10 cellular contexts compared by ENCODE assay signal in genomic region chr3:46936733-46937250, GRCh38. TPM values are rescaled to one million over a fixed set of nuclear protein-coding genes. Genes with fewer than 3 reads are reported as not detected.
A peak's percentile ranks its signal among the peaks of the same experiment; 100 is the strongest.
DNase-seq lines count a peak whose midpoint lies in the region; ATAC-seq, FAIRE-seq and TF ChIP-seq lines count a peak whose summit lies in the region.
"Had no signal": no experiment of that assay in that cellular context is flagged by ENCODE, and none has a peak within 500 bp of the region (broad histone marks: within the 10 kb centered on the region; RNA-seq: fewer than 3 reads in every experiment).

No MANE protein-coding gene starts in this region.

- intact Hi-C loops in kidney (cut with DNase I) = no loop called here
- intact Hi-C loops in head of caudate nucleus (cut with DNase I) = no loop called here

- 0 out of 2 replicates have a peak, but pooled peaks cover 3% of the 10 kb centered on the region for H4K20me1 ChIP-seq in GM23248 (ENCODE audit: insufficient read depth)

- no peak for FAIRE-seq in kidney (lab: Jason Lieb, UNC)

- POLR2A ChIA-PET in WTC11 (lab: Charles Lee) = no interaction called here
- POLR2A ChIA-PET in activated CD4-positive, alpha-beta T cell treated with anti-CD3 and anti-CD28 coated beads, Interleukin-2, amount 10 ng/mL, durations not matched to agents 7 days and 5 days (lab: Charles Lee) = no interaction called here

- H3F3A ChIP-seq in GM23248 (ENCODE audit: insufficient read depth) = peaks cover 30% of the 10 kb centered on the region

- peak overlapping the region; percentile 70 for H3K27ac Mint-ChIP-seq in WTC11
- no peak overlapping the region for H3K27ac Mint-ChIP-seq in activated CD4-positive, alpha-beta T cell treated with anti-CD3 and anti-CD28 coated beads, Interleukin-2, amount 10 ng/mL, durations not matched to agents 7 days and 5 days

- CTCF ChIA-PET in WTC11 (lab: Charles Lee) = interaction anchor here (1.8 to 4.1 kb wide), 4 partner anchors 10 to 62 kb away, joined by 5 to 39 read pairs (median 15); no protein-coding TSS in a partner anchor
- CTCF ChIA-PET in activated CD4-positive, alpha-beta T cell treated with anti-CD3 and anti-CD28 coated beads, Interleukin-2, amount 10 ng/mL, durations not matched to agents 7 days and 5 days (lab: Charles Lee) = interaction anchor here (0.8 kb wide), 1 partner anchor 10 kb away, joined by 3 read pairs; no protein-coding TSS in a partner anchor

- H3K4me3 ChIP-seq in GM23248 = no peak overlapping the region
- H3K4me3 ChIP-seq in kidney (ENCODE audit: low read length in 2 of 2) = no peak overlapping the region

- DNase-seq in GM23248 (peak; percentile 78), WTC11 (ENCODE audit: low spot score) (no peak), kidney (peak; percentile 61), stromal cell of bone marrow (ENCODE audit: low read depth) (peak; percentile 21), HuH-7.5 (ENCODE audit: low spot score) (no peak), head of caudate nucleus (no peak)
- DNase-seq in activated CD4-positive, alpha-beta T cell treated with anti-CD3 and anti-CD28 coated beads, Interleukin-2, amount 10 ng/mL, durations not matched to agents 7 days and 5 days = no peak
- DNase-seq: activated CD4-positive, alpha-beta T cell treated with anti-CD3 and anti-CD28 coated beads for 1 hour; foreskin melanocyte; naive thymus-derived CD4-positive, alpha-beta T cell had no signal

- peaks cover 17% of the 10 kb centered on the region for H3K36me3 Mint-ChIP-seq in WTC11
- peaks cover 28% of the 10 kb centered on the region for H3K36me3 Mint-ChIP-seq in activated CD4-positive, alpha-beta T cell treated with anti-CD3 and anti-CD28 coated beads, Interleukin-2, amount 10 ng/mL, durations not matched to agents 7 days and 5 days (ENCODE audit: low read depth)

- ATAC-seq in WTC11 = no peak

- peaks cover 83% of the 10 kb centered on the region for H3K79me2 ChIP-seq in GM23248 (ENCODE audit: insufficient read depth)

- no peaks in the 10 kb centered on the region for H3K9me2 ChIP-seq in GM23248 (ENCODE audit: insufficient read depth)

- peak overlapping the region; percentile 30 for H3K4me2 ChIP-seq in GM23248 (ENCODE audit: unreplicated experiment)

- WGBS in GM23248 (ENCODE audit: low coverage in 1 of 2, low lambda C conversion rate in 2 of 2, missing lambda C conversion rate in 2 of 2), 2 experiments = 50% methylated on average over 5 of the region's 5 CpGs

- peak overlapping the region; percentile 38 for H3K9ac ChIP-seq in GM23248
- peak overlapping the region in 1 of 2 donors; percentile 8 for H3K9ac ChIP-seq in kidney (ENCODE audit: low read length in 2 of 2)

- TF ChIP-seq CTCF in WTC11 (IDR thresholded peaks at IDR 0.05) (no peak), kidney (IDR thresholded peaks at IDR 0.05; ENCODE audit: borderline replicate concordance, extremely low read depth, insufficient read depth) (no peak)

- H3K27me3 Mint-ChIP-seq in WTC11 (ENCODE audit: low read depth) = no peaks in the 10 kb centered on the region
- H3K27me3 Mint-ChIP-seq in activated CD4-positive, alpha-beta T cell treated with anti-CD3 and anti-CD28 coated beads, Interleukin-2, amount 10 ng/mL, durations not matched to agents 7 days and 5 days = no peaks in the 10 kb centered on the region
- H3K27me3 Mint-ChIP-seq: naive thymus-derived CD4-positive, alpha-beta T cell had no signal

- H3K27ac ChIP-seq in GM23248 (peak overlapping the region; percentile 98), kidney (ENCODE audit: low read depth in 2 of 2, low read length in 2 of 2) (peak overlapping the region; percentile 4 to 86)

- H3K27me3 ChIP-seq in GM23248 (replicated peaks; ENCODE audit: insufficient read depth) = no peaks in the 10 kb centered on the region

- H3K4me1 ChIP-seq in GM23248 (ENCODE audit: insufficient read depth) (peaks cover 42% of the 10 kb centered on the region), kidney (ENCODE audit: control insufficient read depth in 1 of 2, insufficient read depth in 1 of 2, low read depth in 1 of 2, low read length in 2 of 2) (peaks cover 50 to 75% of the 10 kb centered on the region in 2 donors)

- H3K36me3 ChIP-seq in GM23248 (ENCODE audit: low read depth) (no peaks in the 10 kb centered on the region), kidney (ENCODE audit: control insufficient read depth in 1 of 2, insufficient read depth in 2 of 2, low read length in 2 of 2) (peaks cover 18 to 34% of the 10 kb centered on the region in 2 donors)

- H3K9me3 Mint-ChIP-seq in WTC11 = no peaks in the 10 kb centered on the region
- H3K9me3 Mint-ChIP-seq in activated CD4-positive, alpha-beta T cell treated with anti-CD3 and anti-CD28 coated beads, Interleukin-2, amount 10 ng/mL, durations not matched to agents 7 days and 5 days = no peaks in the 10 kb centered on the region
- H3K9me3 Mint-ChIP-seq: naive thymus-derived CD4-positive, alpha-beta T cell had no signal

- in situ Hi-C loops in GM23248 (cut with MboI) = no loop called here

- peaks cover 26% of the 10 kb centered on the region for H3K4me1 Mint-ChIP-seq in WTC11
- H3K4me1 Mint-ChIP-seq in activated CD4-positive, alpha-beta T cell treated with anti-CD3 and anti-CD28 coated beads, Interleukin-2, amount 10 ng/mL, durations not matched to agents 7 days and 5 days = peaks cover 49% of the 10 kb centered on the region

- H3K4me3 Mint-ChIP-seq in WTC11 = no peak overlapping the region
- H3K4me3 Mint-ChIP-seq in activated CD4-positive, alpha-beta T cell treated with anti-CD3 and anti-CD28 coated beads, Interleukin-2, amount 10 ng/mL, durations not matched to agents 7 days and 5 days = no peak overlapping the region
- H3K4me3 Mint-ChIP-seq: naive thymus-derived CD4-positive, alpha-beta T cell had no signal

- no peaks in the 10 kb centered on the region for H3K9me3 ChIP-seq in GM23248 (ENCODE audit: low read depth)
- H3K9me3 ChIP-seq in kidney (ENCODE audit: control insufficient read depth in 1 of 2, low read length in 2 of 2) = no peaks in the 10 kb centered on the region

- no peak overlapping the region for H2AFZ ChIP-seq in GM23248

TF ChIP-seq in WTC11, 78 proteins besides CTCF, POLR2A, EP300 and RAD21 (continues in another document):
- TF ChIP-seq ZNF416 (CRISPR knock-in tag; IDR thresholded peaks at IDR 0.05) (no peak), FOXP4 (CRISPR knock-in tag; IDR thresholded peaks at IDR 0.05) (no peak), ZMAT4 (CRISPR knock-in tag; IDR thresholded peaks at IDR 0.05) (no peak)

RNA-seq across cellular contexts. Expression of gene CCDC12, which starts 39.8 kb away (rescaled TPM):
- total RNA-seq in GM23248 (2014; rRNA removed; shearing (Covaris generic)) = 15.2 and 17.4 TPM in 2 replicates
- polyA plus RNA-seq in GM23248 (2016; fragmentation: Nextera tagmentation; extraction: Ambion mirVana) (42.7 and 43.8 TPM in 2 replicates), kidney (ENCODE audit: insufficient read depth, low read depth, low replicate concordance) (85.6 TPM)
- total RNA-seq in WTC11 (2021) (50.3 to 59.1 TPM (median 55.9 TPM) in 3 replicates), kidney (59.7 TPM)
- 10 to 100 TPM; 48.7 to 56.1 TPM for total RNA-seq in activated CD4-positive, alpha-beta T cell treated with anti-CD3 and anti-CD28 coated beads, Interleukin-2, amount 10 ng/mL, durations not matched to agents 7 days and 5 days

RNA-seq across cellular contexts. Expression of gene NBEAL2, which starts 42.7 kb away (rescaled TPM):
- 2.8 and 4.7 TPM in 2 replicates for total RNA-seq in GM23248 (2014; rRNA removed; shearing (Covaris generic))
- polyA plus RNA-seq in GM23248 (2016; fragmentation: Nextera tagmentation; extraction: Ambion mirVana) (0.94 and 1.2 TPM in 2 replicates), kidney (ENCODE audit: insufficient read depth, low read depth, low replicate concordance) (25.7 TPM)
- total RNA-seq in WTC11 (2021) (64.0 to 80.0 TPM (median 64.3 TPM) in 3 replicates), kidney (82.8 TPM)
- 100 to 1,000 TPM; 194 to 212 TPM for total RNA-seq in activated CD4-positive, alpha-beta T cell treated with anti-CD3 and anti-CD28 coated beads, Interleukin-2, amount 10 ng/mL, durations not matched to agents 7 days and 5 days

RNA-seq across cellular contexts. Expression of gene PTH1R, which starts 59.3 kb away (rescaled TPM):
- 1.3 TPM in 1 of 2 replicates, not detected in the other for total RNA-seq in GM23248 (2014; rRNA removed; shearing (Covaris generic))
- polyA plus RNA-seq in GM23248 (2016; fragmentation: Nextera tagmentation; extraction: Ambion mirVana) = 0.37 and 0.60 TPM in 2 replicates
- total RNA-seq in WTC11 (2021) = 4.0 to 12.0 TPM (median 5.6 TPM) in 3 replicates
- 286 TPM for total RNA-seq in kidney
- polyA plus RNA-seq in kidney (ENCODE audit: insufficient read depth, low read depth, low replicate concordance) = 1,885 TPM
- not detected for total RNA-seq in activated CD4-positive, alpha-beta T cell treated with anti-CD3 and anti-CD28 coated beads, Interleukin-2, amount 10 ng/mL, durations not matched to agents 7 days and 5 days
- total RNA-seq: naive thymus-derived CD4-positive, alpha-beta T cell had no signal
- polyA plus RNA-seq: naive thymus-derived CD4-positive, alpha-beta T cell had no signal

Comparison
In these comparisons a context has a peak if more than half of its experiments do, and no peak if none do; other contexts are left out.
1. DNase-seq: peak in GM23248 (single experiment), kidney (single experiment) and stromal cell of bone marrow (single experiment); none in WTC11 (single experiment), HuH-7.5 (single experiment), activated CD4-positive, alpha-beta T cell treated with anti-CD3 and anti-CD28 coated beads, Interleukin-2, amount 10 ng/mL, durations not matched to agents 7 days and 5 days (single experiment) and head of caudate nucleus (0 of 42).
2. RNA of gene NBEAL2, which starts 42.7 kb away (total RNA-seq): 194 to 212 TPM in activated CD4-positive, alpha-beta T cell treated with anti-CD3 and anti-CD28 coated beads, Interleukin-2, amount 10 ng/mL, durations not matched to agents 7 days and 5 days, 82.8 TPM in kidney (single experiment) and 64.0 to 80.0 TPM in WTC11; 2.8 to 4.7 TPM in GM23248; every median in the first group is over 10 times any median in the second.
3. RNA of gene PTH1R, which starts 59.3 kb away (total RNA-seq): 286 TPM in kidney (single experiment); 4.0 to 12.0 TPM in WTC11, 1.3 TPM in GM23248 and not detected in activated CD4-positive, alpha-beta T cell treated with anti-CD3 and anti-CD28 coated beads, Interleukin-2, amount 10 ng/mL, durations not matched to agents 7 days and 5 days; every median in the first group is over 10 times any median in the second.